Comparison of ENCODE assay signal across 26 cellular contexts in the genomic region with DNA sequence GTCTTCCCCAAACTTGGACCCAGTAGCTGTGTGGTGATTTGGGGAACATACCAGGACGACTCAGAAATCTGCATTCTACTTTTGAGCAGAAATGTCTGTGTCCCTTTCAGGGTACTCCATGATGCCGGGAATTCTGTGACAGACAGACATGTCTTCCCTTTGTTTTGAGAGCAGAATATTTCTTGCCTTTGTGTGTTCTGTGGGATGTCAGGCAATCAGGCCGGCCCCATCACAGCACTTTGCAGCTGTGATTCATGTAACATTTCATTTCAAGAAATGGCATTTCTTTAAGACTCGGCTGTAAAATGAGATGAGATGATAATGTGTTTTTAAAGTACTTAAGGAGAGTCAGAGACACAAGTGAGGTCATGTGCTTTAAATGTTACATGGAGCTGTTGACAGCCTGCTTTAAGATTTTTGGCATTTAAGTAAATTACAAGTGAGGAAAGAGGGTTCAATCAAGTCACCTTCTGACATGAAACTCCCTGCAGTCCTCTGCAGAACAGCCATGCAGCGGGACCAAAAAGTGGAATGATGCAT.
"Had no signal": no experiment of that assay in that cellular context is flagged by ENCODE, and none has a peak within 500 bp of the region (broad histone marks: within the 10 kb centered on the region; RNA-seq: fewer than 3 reads in every experiment).

No MANE protein-coding gene starts in this region.

- H3K36me3 Mint-ChIP-seq: naive B cell; natural killer cell treated with Interleukin-12 subunit alpha and Interleukin-12 subunit beta and Interleukin-15 and Interleukin-18, amount 100 ng/mL, for 72 hours; stimulated activated memory B cell treated with anti-CD40 and anti-IgM and Interleukin-4, amounts not matched to agents 10 μg/mL and 1 μg/mL and 100 μg/mL, for 72 hours had no signal

- H3K9me3 ChIP-seq: lower lobe of right lung, ovary, psoas muscle, spleen, thoracic aorta, tibial nerve, upper lobe of left lung had no signal

- H3K9me3 Mint-ChIP-seq: effector memory CD8-positive, alpha-beta T cell; natural killer cell treated with Interleukin-12 subunit alpha and Interleukin-12 subunit beta and Interleukin-15 and Interleukin-18, amount 100 ng/mL, for 72 hours had no signal

- H3K36me3 ChIP-seq: gastroesophageal sphincter, lower lobe of right lung, ovary, spleen, thoracic aorta, tibial nerve, upper lobe of left lung had no signal

- H3K4me1 ChIP-seq: gastroesophageal sphincter, lower lobe of right lung, psoas muscle, spleen, tibial nerve, upper lobe of left lung had no signal

- H3K27ac ChIP-seq: epithelial cell of prostate, foreskin keratinocyte, gastroesophageal sphincter, lower lobe of right lung, ovary, psoas muscle, skin epidermis, spleen, thoracic aorta, tibial nerve, upper lobe of left lung had no signal

- H3K4me3 ChIP-seq: gastroesophageal sphincter, lower lobe of right lung, ovary, psoas muscle, skin epidermis, spleen, thoracic aorta, tibial nerve, upper lobe of left lung had no signal

- ATAC-seq: effector memory CD8-positive, alpha-beta T cell; esophagus mucosa; foreskin keratinocyte; gastroesophageal sphincter; left ventricle myocardium superior; lower lobe of right lung; natural killer cell treated with Interleukin-12 subunit alpha and Interleukin-12 subunit beta and Interleukin-15 and Interleukin-18, amount 100 ng/mL, for 72 hours; psoas muscle; right cardiac atrium; stimulated activated memory B cell treated with anti-CD40 and anti-IgM and Interleukin-4, amounts not matched to agents 10 μg/mL and 1 μg/mL and 100 μg/mL, for 72 hours; stimulated activated naive CD8-positive, alpha-beta T cell treated with anti-CD3 and anti-CD28 coated beads, Interleukin-15, Interleukin-2, amounts not matched to agents 100 U/mL and 50 U/mL, for 24 hours had no signal

- H3K4me3 Mint-ChIP-seq: effector memory CD8-positive, alpha-beta T cell; memory B cell; naive B cell; natural killer cell treated with Interleukin-12 subunit alpha and Interleukin-12 subunit beta and Interleukin-15 and Interleukin-18, amount 100 ng/mL, for 72 hours; stimulated activated memory B cell treated with anti-CD40 and anti-IgM and Interleukin-4, amounts not matched to agents 10 μg/mL and 1 μg/mL and 100 μg/mL, for 72 hours had no signal

- H3K27ac Mint-ChIP-seq: effector memory CD8-positive, alpha-beta T cell; memory B cell; naive B cell; natural killer cell treated with Interleukin-12 subunit alpha and Interleukin-12 subunit beta and Interleukin-15 and Interleukin-18, amount 100 ng/mL, for 72 hours; stimulated activated memory B cell treated with anti-CD40 and anti-IgM and Interleukin-4, amounts not matched to agents 10 μg/mL and 1 μg/mL and 100 μg/mL, for 72 hours had no signal

- DNase-seq: cerebellar nuclear complex; cortex of kidney; effector memory CD8-positive, alpha-beta T cell; foreskin keratinocyte; hypothalamus; left ventricle myocardium superior; lower lobe of right lung; naive B cell; occipital lobe; ovary; posterior cingulate gyrus; psoas muscle; right cardiac atrium; spleen; stimulated activated CD4-positive, alpha-beta T cell treated with anti-CD3 and anti-CD28 coated beads, Interleukin-4, amount 100 ng/mL, for 4 hours; stimulated activated naive CD8-positive, alpha-beta T cell treated with anti-CD3 and anti-CD28 coated beads, Interleukin-15, Interleukin-2, amounts not matched to agents 100 U/mL and 50 U/mL, for 24 hours; upper lobe of left lung had no signal

- H3K4me1 Mint-ChIP-seq: memory B cell; naive B cell; stimulated activated memory B cell treated with anti-CD40 and anti-IgM and Interleukin-4, amounts not matched to agents 10 μg/mL and 1 μg/mL and 100 μg/mL, for 72 hours had no signal

- H3K27me3 ChIP-seq: ovary, spleen, tibial nerve, upper lobe of left lung had no signal
